In genomic region chr5:10645671-10646070, GRCh38 we compare ENCODE assay signal across 10 cellular contexts.
"Had no signal": no experiment of that assay in that cellular context is flagged by ENCODE, and none has a peak within 500 bp of the region (broad histone marks: within the 10 kb centered on the region; RNA-seq: fewer than 3 reads in every experiment).

No MANE protein-coding gene starts in this region.

- H3K4me1 ChIP-seq: suprapubic skin, upper lobe of right lung had no signal

- H3K27me3 ChIP-seq: suprapubic skin, upper lobe of right lung had no signal

- H3K36me3 ChIP-seq: upper lobe of right lung had no signal

- H3K9me3 Mint-ChIP-seq: activated naive CD4-positive, alpha-beta T cell treated with anti-CD3 and anti-CD28 coated beads, Interleukin-2, amount 50 U/mL, for 72 hours; T-helper 2 cell treated with Interferon-gamma antibody and Interleukin-4, amounts not matched to agents 5 μg/mL and 100 μg/mL, for 36 hours had no signal

- H3K27ac ChIP-seq: suprapubic skin, upper lobe of right lung had no signal

- H3K4me3 ChIP-seq: suprapubic skin, upper lobe of right lung had no signal

- ATAC-seq: upper lobe of right lung had no signal

- H3K9me3 ChIP-seq: suprapubic skin, upper lobe of right lung had no signal

- DNase-seq: activated effector memory CD4-positive, alpha-beta T cell treated with anti-CD3 and anti-CD28 coated beads, Interleukin-2, amount 50 U/mL, for 16 hours; cerebellar nuclear complex; hypothalamus; kidney glomerular epithelial cell; retina; upper lobe of right lung had no signal

- H3K4me3 Mint-ChIP-seq: mesothelial cell of epicardium; T-helper 2 cell treated with Interferon-gamma antibody and Interleukin-4, amounts not matched to agents 5 μg/mL and 100 μg/mL, for 36 hours had no signal

- H3K27ac Mint-ChIP-seq: activated naive CD4-positive, alpha-beta T cell treated with anti-CD3 and anti-CD28 coated beads, Interleukin-2, amount 50 U/mL, for 72 hours; mesothelial cell of epicardium; T-helper 2 cell treated with Interferon-gamma antibody and Interleukin-4, amounts not matched to agents 5 μg/mL and 100 μg/mL, for 36 hours had no signal

- H3K4me1 Mint-ChIP-seq: mesothelial cell of epicardium had no signal
